26 cellular contexts compared by ENCODE assay signal in the genomic region with DNA sequence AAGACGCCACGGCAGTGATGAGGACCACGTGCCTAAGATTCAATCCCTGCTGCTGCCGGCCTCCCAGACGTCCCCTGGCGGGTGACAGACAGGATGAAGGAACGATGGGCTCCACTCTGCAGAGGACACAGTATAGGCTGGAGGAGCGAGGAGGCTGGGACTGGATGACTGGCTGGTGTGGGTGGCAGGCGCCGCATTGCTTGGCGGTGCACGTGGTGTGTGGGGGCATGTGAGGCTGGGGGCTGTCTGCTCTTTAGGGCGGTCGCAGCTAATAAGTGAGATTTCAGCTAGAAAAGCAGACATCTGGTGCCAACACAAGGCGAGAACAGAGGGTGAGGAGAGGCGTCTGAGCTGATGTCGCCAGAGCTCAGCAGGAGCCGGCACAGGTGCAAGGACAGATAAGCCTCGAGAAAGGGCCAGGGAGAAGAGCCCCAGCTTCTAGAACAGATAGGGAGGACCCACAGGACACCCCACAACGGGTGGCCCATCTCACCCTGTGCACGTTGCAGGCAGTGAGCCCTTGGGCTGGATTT. TPM values are rescaled to one million over a fixed set of nuclear protein-coding genes. Genes with fewer than 3 reads are reported as not detected.
A peak's percentile ranks its signal among the peaks of the same experiment; 100 is the strongest.
DNase-seq lines count a peak whose midpoint lies in the region; ATAC-seq and TF ChIP-seq lines count a peak whose summit lies in the region.
"Had no signal": no experiment of that assay in that cellular context is flagged by ENCODE, and none has a peak within 500 bp of the region (broad histone marks: within the 10 kb centered on the region; RNA-seq: fewer than 3 reads in every experiment).

No MANE protein-coding gene starts in this region.

- intact Hi-C loops in left ventricle myocardium inferior (cut with micrococcal nuclease), result no loop called here
- intact Hi-C loops in colonic mucosa (cut with DNase I), result no loop called here

- no peaks in the 10 kb centered on the region for H3K9me3 ChIP-seq in left ventricle myocardium inferior (replicated peaks)
- no peaks in the 10 kb centered on the region for H3K9me3 ChIP-seq in right atrium auricular region
- H3K9me3 ChIP-seq in colonic mucosa, result no peaks in the 10 kb centered on the region
- H3K9me3 ChIP-seq: A549, esophagus squamous epithelium, transverse colon had no signal

- H3K27me3 ChIP-seq in left ventricle myocardium inferior (ENCODE audit: low read depth), result no peaks in the 10 kb centered on the region
- H3K27me3 ChIP-seq in right atrium auricular region, result no peaks in the 10 kb centered on the region
- no peaks in the 10 kb centered on the region for H3K27me3 ChIP-seq in colonic mucosa
- H3K27me3 ChIP-seq: esophagus squamous epithelium, hepatocyte, transverse colon had no signal

- H3K27me3 Mint-ChIP-seq in brain, result no peaks in the 10 kb centered on the region
- no peaks in the 10 kb centered on the region for H3K27me3 Mint-ChIP-seq in nephron (ENCODE audit: low read depth)
- H3K27me3 Mint-ChIP-seq: B cell had no signal

- H3K4me3 ChIP-seq in left ventricle myocardium inferior, result no peak overlapping the region
- H3K4me3 ChIP-seq in right atrium auricular region, result no peak overlapping the region
- no peak overlapping the region for H3K4me3 ChIP-seq in colonic mucosa
- H3K4me3 ChIP-seq: A549, esophagus squamous epithelium, GM23338, hepatocyte, transverse colon had no signal

- H3K9ac ChIP-seq in colonic mucosa (ENCODE audit: low read depth in 2 of 2, low read length in 2 of 2), result no peak overlapping the region

- H3K4me3 Mint-ChIP-seq in brain (peak overlapping the region in 3 of 5 experiments; percentile 17 to 36 (median 17)), nephron (no peak overlapping the region)
- H3K4me3 Mint-ChIP-seq: activated T-cell treated with anti-CD3 and anti-CD28 coated beads, Interleukin-2, amount 50 U/mL, for 4 hours; B cell; GM23338; T-helper 1 cell treated with Interleukin-12 subunit alpha and Interleukin-12 subunit beta and Interleukin-4 antibody, amounts not matched to agents 30 μg/mL and 1 μg/mL, for 36 hours had no signal

- H3K27ac Mint-ChIP-seq in brain (peak overlapping the region; percentile 56 to 91 (median 87)), nephron (peak overlapping the region in 2 of 3 experiments; percentile 7 to 39)
- H3K27ac Mint-ChIP-seq: B cell; GM23338; T-helper 1 cell treated with Interleukin-12 subunit alpha and Interleukin-12 subunit beta and Interleukin-4 antibody, amounts not matched to agents 30 μg/mL and 1 μg/mL, for 36 hours had no signal

- H3K4me1 Mint-ChIP-seq in brain (peaks cover 18% of the 10 kb centered on the region), nephron (peaks cover 21% of the 10 kb centered on the region)
- H3K4me1 Mint-ChIP-seq: B cell, GM23338 had no signal

- peaks cover 11% of the 10 kb centered on the region for H3K4me1 ChIP-seq in left ventricle myocardium inferior
- peaks cover 0 to 9% of the 10 kb centered on the region in 2 donors for H3K4me1 ChIP-seq in right atrium auricular region
- H3K4me1 ChIP-seq in colonic mucosa, result no peaks in the 10 kb centered on the region
- H3K4me1 ChIP-seq: transverse colon had no signal

- DNase-seq in left ventricle myocardium inferior (no peak), right atrium auricular region (ENCODE audit: low spot score) (no peak), colonic mucosa (no peak), GM19240 (ENCODE audit: insufficient read length, low spot score) (no peak), cerebellar cortex (ENCODE audit: low spot score) (no peak)
- DNase-seq: activated CD4-positive, alpha-beta T cell treated with anti-CD3 and anti-CD28 coated beads for 48 hours; activated T-cell treated with anti-CD3 and anti-CD28 coated beads, Interleukin-2, amount 50 U/mL, for 4 hours; cortex of kidney; DMS153; esophagus squamous epithelium; foreskin melanocyte; mesenchymal stem cell; NCI-H1930; retina; RPMI8226; stimulated activated CD4-positive, alpha-beta T cell treated with anti-CD3 and anti-CD28 coated beads, Interleukin-2, amount 100 ng/mL, for 24 hours; transverse colon had no signal

- H3K36me3 ChIP-seq in left ventricle myocardium inferior (peaks cover 11% of the 10 kb centered on the region), right atrium auricular region (peaks cover 9% of the 10 kb centered on the region), colonic mucosa (no peaks in the 10 kb centered on the region)

- H3K9me3 Mint-ChIP-seq in brain (no peaks in the 10 kb centered on the region), nephron (no peaks in the 10 kb centered on the region)
- H3K9me3 Mint-ChIP-seq: activated T-cell treated with anti-CD3 and anti-CD28 coated beads, Interleukin-2, amount 50 U/mL, for 4 hours; GM23338; T-helper 1 cell treated with Interleukin-12 subunit alpha and Interleukin-12 subunit beta and Interleukin-4 antibody, amounts not matched to agents 30 μg/mL and 1 μg/mL, for 36 hours had no signal

- no peak for ATAC-seq in GM21526 (IDR thresholded peaks at IDR 0.05; ENCODE audit: low FRiP score, unreplicated experiment)
- ATAC-seq: activated T-cell treated with anti-CD3 and anti-CD28 coated beads, Interleukin-2, amount 50 U/mL, for 4 hours; GM23338 had no signal

- H3K27ac ChIP-seq in left ventricle myocardium inferior (replicated peaks), result peak overlapping the region; percentile 52
- no peak overlapping the region for H3K27ac ChIP-seq in right atrium auricular region
- no peak overlapping the region for H3K27ac ChIP-seq in colonic mucosa
- H3K27ac ChIP-seq: A549, esophagus squamous epithelium, hepatocyte, transverse colon had no signal

- H3K36me3 Mint-ChIP-seq in brain (peaks cover 45% of the 10 kb centered on the region), nephron (ENCODE audit: low read depth) (peaks cover 36% of the 10 kb centered on the region)

- TF ChIP-seq CTCF in left ventricle myocardium inferior (IDR thresholded peaks at IDR 0.05; ENCODE audit: borderline replicate concordance) (no peak), right atrium auricular region (IDR thresholded peaks at IDR 0.05) (no peak), brain (conservative IDR thresholded peaks at IDR 0.05) (no peak), nephron (IDR thresholded peaks at IDR 0.05; ENCODE audit: unreplicated experiment in 3 of 3) (no peak), colonic mucosa (IDR thresholded peaks at IDR 0.05) (no peak)

RNA-seq across cellular contexts. Expression of a gene that starts 33.2 kb away (rescaled TPM):
- 33.0 TPM for total RNA-seq in left ventricle myocardium inferior
- total RNA-seq in right atrium auricular region, result 10 to 100 TPM; 37.2 to 81.0 TPM
- polyA plus RNA-seq in brain (ENCODE audit: insufficient read depth, low read depth, low replicate concordance), result 23.3 TPM
- 10 to 100 TPM; 12.1 to 12.7 TPM for total RNA-seq in colonic mucosa

RNA-seq across cellular contexts. Expression of a gene that starts 33.5 kb away (rescaled TPM):
- 226 TPM for total RNA-seq in left ventricle myocardium inferior
- total RNA-seq in right atrium auricular region, result 100 to 1,000 TPM in 1 of 2 donors, 10 to 100 TPM in 1; 54.5 to 132 TPM
- polyA plus RNA-seq in brain (ENCODE audit: insufficient read depth, low read depth, low replicate concordance), result 104 TPM
- 100 to 1,000 TPM in 1 of 2 donors, 10 to 100 TPM in 1; 77.4 to 181 TPM for total RNA-seq in colonic mucosa

RNA-seq across cellular contexts. Expression of a gene that starts 34.8 kb away (rescaled TPM):
- total RNA-seq in left ventricle myocardium inferior (54.2 TPM), right atrium auricular region (10 to 100 TPM; 46.9 to 78.7 TPM), colonic mucosa (100 to 1,000 TPM in 1 of 2 donors, 10 to 100 TPM in 1; 46.4 to 113 TPM)
- 74.6 TPM for polyA plus RNA-seq in brain (ENCODE audit: insufficient read depth, low read depth, low replicate concordance)

RNA-seq across cellular contexts. Expression of a gene that starts 43.1 kb away (rescaled TPM):
- total RNA-seq in left ventricle myocardium inferior (408 TPM), right atrium auricular region (100 to 1,000 TPM; 322 to 710 TPM), colonic mucosa (100 to 1,000 TPM; 371 to 396 TPM)
- polyA plus RNA-seq in brain (ENCODE audit: insufficient read depth, low read depth, low replicate concordance), result 114 TPM

RNA-seq across cellular contexts. Expression of a gene that starts 48.1 kb away (rescaled TPM):
- 23.2 TPM for total RNA-seq in left ventricle myocardium inferior
- total RNA-seq in right atrium auricular region, result 10 to 100 TPM; 15.6 to 29.7 TPM
- polyA plus RNA-seq in brain (ENCODE audit: insufficient read depth, low read depth, low replicate concordance), result 3.1 TPM
- 100 to 1,000 TPM in 1 of 2 donors, 10 to 100 TPM in 1; 97.3 to 108 TPM for total RNA-seq in colonic mucosa
- total RNA-seq: SK-MEL-5 had no signal

Comparison
In these comparisons a context has a peak if more than half of its experiments do, and no peak if none do; other contexts are left out.
1. H3K4me3 Mint-ChIP-seq: peak in brain (3 of 5); none in nephron (0 of 3).